Comparison of ENCODE assay signal across 8 cellular contexts in the genomic region with DNA sequence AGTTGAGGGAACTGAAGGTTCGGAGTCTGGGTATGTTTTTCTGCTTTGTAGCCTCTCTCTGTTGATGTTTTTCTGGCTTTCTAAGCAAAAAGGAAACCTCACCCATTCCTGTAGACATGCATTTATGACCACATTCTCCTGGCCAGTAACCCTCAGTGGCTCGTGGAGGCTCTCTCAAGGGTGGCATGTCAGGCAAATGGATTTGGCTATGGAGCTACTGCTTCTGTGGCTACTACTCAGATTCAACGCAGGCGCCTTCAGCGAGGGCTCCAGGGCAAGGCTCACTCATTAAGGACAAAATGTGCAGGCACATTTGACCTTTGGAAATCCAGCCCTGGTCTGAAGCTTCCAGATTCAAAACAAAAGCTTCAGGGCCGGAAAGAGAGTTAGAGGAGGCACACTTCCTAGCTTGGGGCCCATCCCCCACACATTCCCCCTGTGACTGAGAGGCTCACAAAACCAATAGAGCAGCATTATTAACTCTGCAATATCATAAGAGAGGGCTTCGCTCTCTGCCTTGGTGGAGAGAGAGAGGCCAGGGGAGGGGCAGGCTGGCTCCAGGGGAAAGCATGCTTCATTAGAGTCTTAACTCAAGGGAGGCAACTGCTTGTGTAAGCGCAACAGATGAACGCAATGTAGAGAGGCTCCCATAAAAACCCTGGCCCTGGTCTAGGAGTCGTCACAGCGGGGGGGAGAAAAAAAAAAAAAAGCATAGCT. TPM values are rescaled to one million over a fixed set of nuclear protein-coding genes. Genes with fewer than 3 reads are reported as not detected.
DNase-seq lines count a peak whose midpoint lies in the region; ATAC-seq and TF ChIP-seq lines count a peak whose summit lies in the region.

No MANE protein-coding gene starts in this region.

- peaks cover 0 to 2% (median 0%) of the 10 kb centered on the region in 5 experiments for H3K9me3 Mint-ChIP-seq in brain

- no peaks in the 10 kb centered on the region for H3K27me3 Mint-ChIP-seq in brain

- H3K4me1 Mint-ChIP-seq in brain, result peaks cover 99% of the 10 kb centered on the region

- peak overlapping the region; percentile 37 to 86 (median 65) for H3K27ac Mint-ChIP-seq in brain

- ATAC-seq in GM19035 (IDR thresholded peaks at IDR 0.05; ENCODE audit: unreplicated experiment), result peak; percentile 66
- ATAC-seq in HG03432 (IDR thresholded peaks at IDR 0.05; ENCODE audit: unreplicated experiment), result peak; percentile 67
- no peak for ATAC-seq in GM18858 (IDR thresholded peaks at IDR 0.05; ENCODE audit: unreplicated experiment)

- DNase-seq in T follicular helper cell (ENCODE audit: low read depth) (peak; percentile 25), kidney tubule cell (ENCODE audit: low spot score) (peak; percentile 54), NCI-H2081 treated with DMSO at 0.1 percent for 48 hours (lab: John Stamatoyannopoulos, UW) (no peak)
- DNase-seq in stimulated activated CD4-positive, alpha-beta T cell treated with anti-CD3 and anti-CD28 coated beads, Interleukin-15, amount 100 ng/mL, for 24 hours, result peak; percentile 67

- peak overlapping the region; percentile 45 to 69 (median 53) for H3K4me3 Mint-ChIP-seq in brain

- no peak for TF ChIP-seq CTCF in brain (conservative IDR thresholded peaks at IDR 0.05)

- peaks cover 50% of the 10 kb centered on the region for H3K36me3 Mint-ChIP-seq in brain

RNA-seq across cellular contexts. Expression of gene KLF7, which starts 22.1 kb away (rescaled TPM):
- 11.2 TPM for polyA plus RNA-seq in brain (ENCODE audit: insufficient read depth, low read depth, low replicate concordance)
